In the genomic region with DNA sequence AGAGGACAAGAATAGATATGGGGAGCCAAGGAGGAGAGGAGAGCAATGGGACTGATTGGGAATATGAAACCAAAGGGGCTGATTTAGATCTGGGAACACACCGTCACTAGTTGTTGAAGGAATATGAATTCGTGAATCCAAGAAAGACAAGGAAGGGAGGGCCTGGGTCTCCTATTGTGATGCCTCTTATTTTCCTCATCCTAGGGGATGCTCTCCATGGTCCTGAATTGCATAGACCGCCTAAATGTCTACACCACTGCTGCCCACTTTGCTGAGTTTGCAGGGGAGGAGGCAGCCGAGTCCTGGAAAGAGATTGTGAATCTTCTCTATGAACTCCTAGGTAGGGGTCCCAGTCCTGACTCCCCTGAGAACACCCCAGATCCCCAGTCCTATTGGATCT, we compare ENCODE assay signal across 15 cellular contexts. TPM values are rescaled to one million over a fixed set of nuclear protein-coding genes. Genes with fewer than 3 reads are reported as not detected.
DNase-seq lines count a peak whose midpoint lies in the region; FAIRE-seq and TF ChIP-seq lines count a peak whose summit lies in the region.
"Had no signal": no experiment of that assay in that cellular context is flagged by ENCODE, and none has a peak within 500 bp of the region (broad histone marks: within the 10 kb centered on the region; RNA-seq: fewer than 3 reads in every experiment).

No MANE protein-coding gene starts in this region.

- peak; percentile 34 for DNase-seq in activated naive CD4-positive, alpha-beta T cell treated with anti-CD3 and anti-CD28 coated beads, Interleukin-2, amount 10 ng/mL, durations not matched to agents 7 days and 5 days
- no peak for DNase-seq in activated naive CD4-positive, alpha-beta T cell treated with Interleukin-2 at 50 U/mL for 16 hours
- DNase-seq in NB4 (ENCODE audit: low read depth) = peak; percentile 32
- DNase-seq in endodermal cell = peak; percentile 79
- DNase-seq in osteoblast (ENCODE audit: insufficient read length, low spot score, missing footprints) = peak; percentile 88
- DNase-seq in kidney = no peak
- DNase-seq in activated CD4-positive, CD25-positive, alpha-beta regulatory T cell treated with anti-CD3 and anti-CD28 coated beads, Interleukin-2, amount 50 U/mL, for 72 hours = no peak
- no peak for DNase-seq in SKM-1 (lab: John Stamatoyannopoulos, UW; ENCODE audit: unreplicated experiment)
- DNase-seq: midbrain; stimulated activated CD4-positive, alpha-beta T cell treated with anti-CD3 and anti-CD28 coated beads, Interleukin-2, amount 100 ng/mL, for 48 hours; stimulated activated naive B cell treated with anti-CD40 and anti-IgM and Interleukin-4, amounts not matched to agents 10 μg/mL and 1 μg/mL and 100 μg/mL, for 72 hours had no signal

- CTCF ChIA-PET in activated naive CD4-positive, alpha-beta T cell treated with anti-CD3 and anti-CD28 coated beads, Interleukin-2, amount 10 ng/mL, durations not matched to agents 7 days and 5 days (lab: Charles Lee) = no interaction called here

- H3K27ac Mint-ChIP-seq in activated naive CD4-positive, alpha-beta T cell treated with anti-CD3 and anti-CD28 coated beads, Interleukin-2, amount 10 ng/mL, durations not matched to agents 7 days and 5 days = no peak overlapping the region
- no peak overlapping the region for H3K27ac Mint-ChIP-seq in endodermal cell
- H3K27ac Mint-ChIP-seq: stimulated activated naive B cell treated with anti-CD40 and anti-IgM and Interleukin-4, amounts not matched to agents 10 μg/mL and 1 μg/mL and 100 μg/mL, for 72 hours had no signal

- H3K79me2 ChIP-seq in osteoblast (ENCODE audit: insufficient read depth, low read length) = no peaks in the 10 kb centered on the region

- H3K4me1 ChIP-seq in endodermal cell (ENCODE audit: control insufficient read depth, insufficient read depth, low read length) (no peaks in the 10 kb centered on the region), osteoblast (ENCODE audit: insufficient read depth, low read length) (no peaks in the 10 kb centered on the region), kidney (ENCODE audit: control insufficient read depth in 1 of 2, insufficient read depth in 1 of 2, low read depth in 1 of 2, low read length in 2 of 2) (no peaks in the 10 kb centered on the region)
- H3K4me1 ChIP-seq: vagina had no signal

- no peaks in the 10 kb centered on the region for H3K9me3 ChIP-seq in endodermal cell (ENCODE audit: control insufficient read depth, low read length)
- H3K9me3 ChIP-seq in osteoblast (ENCODE audit: low read depth, low read length) = no peaks in the 10 kb centered on the region
- no peaks in the 10 kb centered on the region for H3K9me3 ChIP-seq in kidney (ENCODE audit: control insufficient read depth in 1 of 2, low read length in 2 of 2)
- H3K9me3 ChIP-seq: vagina had no signal

- H3K9ac ChIP-seq in endodermal cell (ENCODE audit: extremely low read depth, low read length, poor library complexity, severe bottlenecking) (no peak overlapping the region), kidney (ENCODE audit: low read length in 2 of 2) (no peak overlapping the region)

- FAIRE-seq in kidney (lab: Jason Lieb, UNC) = no peak
- FAIRE-seq: RCC 7860, TTC549 had no signal

- H3K4me1 Mint-ChIP-seq in activated naive CD4-positive, alpha-beta T cell treated with anti-CD3 and anti-CD28 coated beads, Interleukin-2, amount 10 ng/mL, durations not matched to agents 7 days and 5 days = no peaks in the 10 kb centered on the region
- peaks cover 1% of the 10 kb centered on the region for H3K4me1 Mint-ChIP-seq in endodermal cell

- TF ChIP-seq CTCF in NB4 (IDR thresholded peaks at IDR 0.05; ENCODE audit: low read depth, low read length) = no peak
- TF ChIP-seq CTCF in endodermal cell (conservative IDR thresholded peaks at IDR 0.05) = no peak
- TF ChIP-seq CTCF in osteoblast (IDR thresholded peaks at IDR 0.05; ENCODE audit: extremely low read depth, low read depth, low read length) = no peak
- TF ChIP-seq CTCF in kidney (IDR thresholded peaks at IDR 0.05; ENCODE audit: borderline replicate concordance, extremely low read depth, insufficient read depth) = no peak

- H3K4me2 ChIP-seq in osteoblast (ENCODE audit: insufficient read depth, low read length) = no peak overlapping the region

- peaks cover 3% of the 10 kb centered on the region for H3K27me3 Mint-ChIP-seq in activated naive CD4-positive, alpha-beta T cell treated with anti-CD3 and anti-CD28 coated beads, Interleukin-2, amount 10 ng/mL, durations not matched to agents 7 days and 5 days
- H3K27me3 Mint-ChIP-seq in endodermal cell (ENCODE audit: insufficient read depth) = no peaks in the 10 kb centered on the region

- no peak for TF ChIP-seq POLR2A in NB4 (IDR thresholded peaks at IDR 0.05; ENCODE audit: extremely low read depth, insufficient read length)

- H3K9me3 Mint-ChIP-seq in activated naive CD4-positive, alpha-beta T cell treated with anti-CD3 and anti-CD28 coated beads, Interleukin-2, amount 10 ng/mL, durations not matched to agents 7 days and 5 days = no peaks in the 10 kb centered on the region
- no peaks in the 10 kb centered on the region for H3K9me3 Mint-ChIP-seq in endodermal cell
- H3K9me3 Mint-ChIP-seq: stimulated activated naive B cell treated with anti-CD40 and anti-IgM and Interleukin-4, amounts not matched to agents 10 μg/mL and 1 μg/mL and 100 μg/mL, for 72 hours had no signal

- no peak overlapping the region for H2AFZ ChIP-seq in osteoblast (ENCODE audit: low read length)

- no peaks in the 10 kb centered on the region for H3K36me3 Mint-ChIP-seq in activated naive CD4-positive, alpha-beta T cell treated with anti-CD3 and anti-CD28 coated beads, Interleukin-2, amount 10 ng/mL, durations not matched to agents 7 days and 5 days
- H3K36me3 Mint-ChIP-seq in endodermal cell (ENCODE audit: low read depth) = no peaks in the 10 kb centered on the region
- H3K36me3 Mint-ChIP-seq: stimulated activated naive B cell treated with anti-CD40 and anti-IgM and Interleukin-4, amounts not matched to agents 10 μg/mL and 1 μg/mL and 100 μg/mL, for 72 hours had no signal

- H3K4me3 Mint-ChIP-seq in activated naive CD4-positive, alpha-beta T cell treated with anti-CD3 and anti-CD28 coated beads, Interleukin-2, amount 10 ng/mL, durations not matched to agents 7 days and 5 days = no peak overlapping the region
- H3K4me3 Mint-ChIP-seq in endodermal cell = no peak overlapping the region
- H3K4me3 Mint-ChIP-seq: stimulated activated naive B cell treated with anti-CD40 and anti-IgM and Interleukin-4, amounts not matched to agents 10 μg/mL and 1 μg/mL and 100 μg/mL, for 72 hours had no signal

- H3K27ac ChIP-seq in endodermal cell (ENCODE audit: low read depth, low read length) (no peak overlapping the region), osteoblast (ENCODE audit: low read depth, low read length) (no peak overlapping the region), kidney (ENCODE audit: low read depth in 2 of 2, low read length in 2 of 2) (no peak overlapping the region)
- H3K27ac ChIP-seq: vagina had no signal

- WGBS in endodermal cell (ENCODE audit: insufficient coverage in 1 of 2, insufficient read length in 1 of 2), 2 experiments = 69 to 76% methylated on average over 3 to 4 of the region's 4 CpGs

- intact Hi-C loops in kidney (cut with DNase I) = no loop called here

- H3K4me3 ChIP-seq in NB4 (ENCODE audit: low read depth, low read length) (no peak overlapping the region), endodermal cell (ENCODE audit: low read length) (no peak overlapping the region), osteoblast (ENCODE audit: insufficient read depth, low read length) (no peak overlapping the region), kidney (ENCODE audit: low read length in 2 of 2) (no peak overlapping the region)
- H3K4me3 ChIP-seq: vagina had no signal

- H3K27me3 ChIP-seq in endodermal cell (ENCODE audit: control insufficient read depth, insufficient read depth, low read length, poor library complexity, severe bottlenecking) (no peaks in the 10 kb centered on the region), osteoblast (ENCODE audit: insufficient read depth, low read length) (no peaks in the 10 kb centered on the region)
- H3K27me3 ChIP-seq: vagina had no signal

- H4K20me1 ChIP-seq in osteoblast (ENCODE audit: insufficient read depth, low read length) = no peaks in the 10 kb centered on the region

- H3K36me3 ChIP-seq in endodermal cell (ENCODE audit: control insufficient read depth, insufficient read depth, low read length) (no peaks in the 10 kb centered on the region), osteoblast (ENCODE audit: insufficient read depth, low read length) (no peaks in the 10 kb centered on the region), kidney (ENCODE audit: control insufficient read depth in 1 of 2, insufficient read depth in 2 of 2, low read length in 2 of 2) (no peaks in the 10 kb centered on the region)
- H3K36me3 ChIP-seq: vagina had no signal

RNA-seq across cellular contexts. Expression of a gene that starts 21.5 kb away (rescaled TPM):
- total RNA-seq in endodermal cell (1 to 10 TPM in 1 of 2 donors, under 1 TPM in 1; 0.84 to 3.3 TPM), osteoblast (under 0.01 TPM in 2 replicates), kidney (2.8 TPM)
- polyA plus RNA-seq in endodermal cell (2013, experiment 1 of 2) = 3.1 TPM
- 3.7 TPM for polyA plus RNA-seq in endodermal cell (2013, experiment 2 of 2)
- polyA plus RNA-seq in kidney (ENCODE audit: insufficient read depth, low read depth, low replicate concordance) = 0.69 TPM

RNA-seq across cellular contexts. Expression of a gene that starts 29.0 kb away (rescaled TPM):
- under 1 TPM in 1 of 2 donors, not detected in 1; 0.09 TPM for total RNA-seq in endodermal cell
- polyA plus RNA-seq in endodermal cell (2013, experiment 1 of 2) = 0.68 TPM
- polyA plus RNA-seq in endodermal cell (2013, experiment 2 of 2) = 0.46 TPM
- total RNA-seq in osteoblast = not detected in 2 replicates
- 3.6 TPM for total RNA-seq in kidney
- polyA plus RNA-seq in kidney (ENCODE audit: insufficient read depth, low read depth, low replicate concordance) = 0.80 TPM
- total RNA-seq: pulmonary artery endothelial cell had no signal

RNA-seq across cellular contexts. Expression of a gene that starts 52.1 kb away (rescaled TPM):
- total RNA-seq in endodermal cell (10 to 100 TPM in 1 of 2 donors, 1 to 10 TPM in 1; 8.6 to 13.7 TPM), osteoblast (12.1 and 14.1 TPM in 2 replicates), kidney (22.3 TPM)
- 9.9 TPM for polyA plus RNA-seq in endodermal cell (2013, experiment 1 of 2)
- polyA plus RNA-seq in endodermal cell (2013, experiment 2 of 2) = 8.9 TPM
- polyA plus RNA-seq in kidney (ENCODE audit: insufficient read depth, low read depth, low replicate concordance) = 25.2 TPM

Comparison
In these comparisons a context has a peak if more than half of its experiments do, and no peak if none do; other contexts are left out.
1. DNase-seq: peak in activated naive CD4-positive, alpha-beta T cell treated with anti-CD3 and anti-CD28 coated beads, Interleukin-2, amount 10 ng/mL, durations not matched to agents 7 days and 5 days (single experiment), NB4 (single experiment), endodermal cell (single experiment) and osteoblast (single experiment); none in activated naive CD4-positive, alpha-beta T cell treated with Interleukin-2 at 50 U/mL for 16 hours (single experiment), kidney (single experiment), activated CD4-positive, CD25-positive, alpha-beta regulatory T cell treated with anti-CD3 and anti-CD28 coated beads, Interleukin-2, amount 50 U/mL, for 72 hours (single experiment) and SKM-1 (single experiment).